8 cellular contexts compared by ENCODE assay signal in genomic region chr12:2794261-2794735, GRCh38. TPM values are rescaled to one million over a fixed set of nuclear protein-coding genes. Genes with fewer than 3 reads are reported as not detected.
A peak's percentile ranks its signal among the peaks of the same experiment; 100 is the strongest.
DNase-seq lines count a peak whose midpoint lies in the region; ATAC-seq and TF ChIP-seq lines count a peak whose summit lies in the region.

No MANE protein-coding gene starts in this region.

- TF ChIP-seq CTCF in AG10803 (conservative IDR thresholded peaks at IDR 0.05; ENCODE audit: low read length) (no peak), right lobe of liver (IDR thresholded peaks at IDR 0.05) (no peak)

- no peaks in the 10 kb centered on the region for H3K27me3 ChIP-seq in right lobe of liver

- intact Hi-C loops in dendritic cell treated with granulocyte-macrophage colony-stimulating factor and Interleukin-4, amounts not matched to agents 40 ng/mL and 50 ng/mL, for 4 days (cut with micrococcal nuclease) = loop anchor here (1.0 kb wide), 1 partner anchor 19 kb away; no protein-coding TSS in a partner anchor
- intact Hi-C loops in right lobe of liver (cut with DNase I) = no loop called here

- peak overlapping the region; percentile 86 for H3K4me3 Mint-ChIP-seq in dendritic cell treated with granulocyte-macrophage colony-stimulating factor and Interleukin-4, amounts not matched to agents 40 ng/mL and 50 ng/mL, for 4 days

- H3K9me3 Mint-ChIP-seq in dendritic cell treated with granulocyte-macrophage colony-stimulating factor and Interleukin-4, amounts not matched to agents 40 ng/mL and 50 ng/mL, for 4 days = no peaks in the 10 kb centered on the region

- H3K27ac Mint-ChIP-seq in dendritic cell treated with granulocyte-macrophage colony-stimulating factor and Interleukin-4, amounts not matched to agents 40 ng/mL and 50 ng/mL, for 4 days = peak overlapping the region; percentile 75

- H3K4me1 ChIP-seq in right lobe of liver = peaks cover 0 to 25% (median 8%) of the 10 kb centered on the region in 4 donors

- WGBS in right lobe of liver (ENCODE audit: insufficient coverage, low coverage, low lambda C conversion rate, missing lambda C conversion rate) = 9% methylated on average over 14 of the region's 43 CpGs

- peak overlapping the region; percentile 86 to 97 (median 89) for H3K27ac ChIP-seq in right lobe of liver

- no peak for TF ChIP-seq POLR2A in right lobe of liver (IDR thresholded peaks at IDR 0.05)

- peak; percentile 8 for ATAC-seq in GM21786 (IDR thresholded peaks at IDR 0.05; ENCODE audit: unreplicated experiment)
- ATAC-seq in SK-N-SH treated with all-trans-retinoic acid at 6 μM for 48 hours = peak; percentile 53
- ATAC-seq in right lobe of liver = peak; percentile 52 to 70 (median 61)
- ATAC-seq in GM19324 (IDR thresholded peaks at IDR 0.05; ENCODE audit: low FRiP score, unreplicated experiment) = no peak
- ATAC-seq in GM21390 (IDR thresholded peaks at IDR 0.05; ENCODE audit: unreplicated experiment) = no peak

- H3K36me3 ChIP-seq in right lobe of liver = peaks cover under 1 to 27% (median 13%) of the 10 kb centered on the region in 4 donors

- peaks cover 48% of the 10 kb centered on the region for H3K4me1 Mint-ChIP-seq in dendritic cell treated with granulocyte-macrophage colony-stimulating factor and Interleukin-4, amounts not matched to agents 40 ng/mL and 50 ng/mL, for 4 days (ENCODE audit: low read depth)

- peaks cover 13% of the 10 kb centered on the region for H3K27me3 Mint-ChIP-seq in dendritic cell treated with granulocyte-macrophage colony-stimulating factor and Interleukin-4, amounts not matched to agents 40 ng/mL and 50 ng/mL, for 4 days

- H3K4me3 ChIP-seq in AG10803 (ENCODE audit: low read length) (peak overlapping the region; percentile 88), right lobe of liver (peak overlapping the region; percentile 59 to 69 (median 64))

- peaks cover 44% of the 10 kb centered on the region for H3K36me3 Mint-ChIP-seq in dendritic cell treated with granulocyte-macrophage colony-stimulating factor and Interleukin-4, amounts not matched to agents 40 ng/mL and 50 ng/mL, for 4 days (ENCODE audit: low read depth)

- DNase-seq in AG10803 (ENCODE audit: low read depth) = no peak
- no peak for DNase-seq in right lobe of liver
- peak; percentile 16 for DNase-seq in stimulated activated CD8-positive, alpha-beta memory T cell treated with anti-CD3 and anti-CD28 coated beads, Interleukin-4, amount 100 ng/mL, for 24 hours (ENCODE audit: low read depth)

- no peaks in the 10 kb centered on the region for H3K9me3 ChIP-seq in right lobe of liver

TF ChIP-seq in SK-N-SH treated with all-trans-retinoic acid at 6 μM for 48 hours, 23 proteins besides CTCF, POLR2A, EP300 and RAD21:
- TF ChIP-seq ESRRG (CRISPR knock-in tag; IDR thresholded peaks at IDR 0.05) = no peak
- no peak for TF ChIP-seq PPARA (CRISPR knock-in tag; IDR thresholded peaks at IDR 0.05; ENCODE audit: borderline replicate concordance)
- TF ChIP-seq CSDC2 (CRISPR knock-in tag; IDR thresholded peaks at IDR 0.05) = no peak
- no peak for TF ChIP-seq TCF4 (CRISPR knock-in tag; IDR thresholded peaks at IDR 0.05; ENCODE audit: borderline replicate concordance)
- no peak for TF ChIP-seq BACH2 (CRISPR knock-in tag; IDR thresholded peaks at IDR 0.05; ENCODE audit: borderline replicate concordance)
- TF ChIP-seq, protein P1, sequence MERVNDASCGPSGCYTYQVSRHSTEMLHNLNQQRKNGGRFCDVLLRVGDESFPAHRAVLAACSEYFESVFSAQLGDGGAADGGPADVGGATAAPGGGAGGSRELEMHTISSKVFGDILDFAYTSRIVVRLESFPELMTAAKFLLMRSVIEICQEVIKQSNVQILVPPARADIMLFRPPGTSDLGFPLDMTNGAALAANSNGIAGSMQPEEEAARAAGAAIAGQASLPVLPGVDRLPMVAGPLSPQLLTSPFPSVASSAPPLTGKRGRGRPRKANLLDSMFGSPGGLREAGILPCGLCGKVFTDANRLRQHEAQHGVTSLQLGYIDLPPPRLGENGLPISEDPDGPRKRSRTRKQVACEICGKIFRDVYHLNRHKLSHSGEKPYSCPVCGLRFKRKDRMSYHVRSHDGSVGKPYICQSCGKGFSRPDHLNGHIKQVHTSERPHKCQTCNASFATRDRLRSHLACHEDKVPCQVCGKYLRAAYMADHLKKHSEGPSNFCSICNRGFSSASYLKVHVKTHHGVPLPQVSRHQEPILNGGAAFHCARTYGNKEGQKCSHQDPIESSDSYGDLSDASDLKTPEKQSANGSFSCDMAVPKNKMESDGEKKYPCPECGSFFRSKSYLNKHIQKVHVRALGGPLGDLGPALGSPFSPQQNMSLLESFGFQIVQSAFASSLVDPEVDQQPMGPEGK (CRISPR knock-in tag; IDR thresholded peaks at IDR 0.05; ENCODE audit: borderline replicate concordance) = no peak
- TF ChIP-seq ISL1 (CRISPR knock-in tag; IDR thresholded peaks at IDR 0.05) = no peak
- TF ChIP-seq ZNF8 (CRISPR knock-in tag; IDR thresholded peaks at IDR 0.05) = no peak
- no peak for TF ChIP-seq ZFP3 (CRISPR knock-in tag; IDR thresholded peaks at IDR 0.05)
- TF ChIP-seq ZNF565 (CRISPR knock-in tag; conservative IDR thresholded peaks at IDR 0.05; ENCODE audit: low read depth) = no peak

RNA-seq across cellular contexts. Expression of gene FKBP4, which starts 0.5 kb away (rescaled TPM):
- 100 to 1,000 TPM in 1 of 6 experiments, 10 to 100 TPM in 5; 27.0 to 124 (median 48.4) TPM for total RNA-seq in right lobe of liver

RNA-seq across cellular contexts. Expression of gene ITFG2, which starts 18.2 kb away (rescaled TPM):
- 10 to 100 TPM; 11.3 to 20.5 (median 14.4) TPM for total RNA-seq in right lobe of liver

RNA-seq across cellular contexts. Expression of gene NRIP2, which starts 40.5 kb away (rescaled TPM):
- total RNA-seq in right lobe of liver = under 1 TPM; 0.12 to 0.29 (median 0.20) TPM

Comparison
In these comparisons a context has a peak if more than half of its experiments do, and no peak if none do; other contexts are left out.
1. ATAC-seq: peak in GM21786 (single experiment), SK-N-SH treated with all-trans-retinoic acid at 6 μM for 48 hours (single experiment) and right lobe of liver (4 of 4); none in GM19324 (single experiment) and GM21390 (single experiment).